In genomic region chr4:121147923-121148443, GRCh38 we compare ENCODE assay signal across 28 cellular contexts. TPM values are rescaled to one million over a fixed set of nuclear protein-coding genes. Genes with fewer than 3 reads are reported as not detected.
DNase-seq lines count a peak whose midpoint lies in the region; ATAC-seq and TF ChIP-seq lines count a peak whose summit lies in the region.
"Had no signal": no experiment of that assay in that cellular context is flagged by ENCODE, and none has a peak within 500 bp of the region (broad histone marks: within the 10 kb centered on the region; RNA-seq: fewer than 3 reads in every experiment).

No MANE protein-coding gene starts in this region.

- TF ChIP-seq CTCF in fibroblast of the aortic adventitia (IDR thresholded peaks at IDR 0.05; ENCODE audit: insufficient read depth, low read length): no peak

- DNase-seq in AG08396 (ENCODE audit: low spot score): peak; percentile 11
- peak; percentile 45 for DNase-seq in ELR (ENCODE audit: low read depth)
- DNase-seq in RKO (ENCODE audit: low spot score): peak; percentile 13
- peak; percentile 26 for DNase-seq in fibroblast of the aortic adventitia (ENCODE audit: low read depth)
- DNase-seq in midbrain (lab: John Stamatoyannopoulos, UW): no peak
- no peak for DNase-seq in activated T-cell treated with anti-CD3 and anti-CD28 coated beads, Interleukin-2, amount 50 U/mL, for 48 hours
- DNase-seq: aorta; CD4-positive, alpha-beta T cell; effector memory CD4-positive, alpha-beta T cell; gastrocnemius medialis; H7; left colon; mesenchymal stem cell; NCI-H1092; NCI-H1694 treated with DMSO at 0.1 percent for 48 hours; NCI-H69; SJCRH30; stimulated activated CD4-positive, alpha-beta T cell treated with anti-CD3 and anti-CD28 coated beads, Interleukin-1b, Interleukin-23, amount 100 ng/mL, for 48 hours; stimulated activated CD8-positive, alpha-beta memory T cell treated with anti-CD3 and anti-CD28 coated beads, Interleukin-4, amount 100 ng/mL, for 48 hours had no signal

- no peak for ATAC-seq in GM21526 (IDR thresholded peaks at IDR 0.05; ENCODE audit: low FRiP score, unreplicated experiment)
- ATAC-seq: activated CD4-positive, CD25-positive, alpha-beta regulatory T cell treated with anti-CD3 and anti-CD28 coated beads, Interleukin-2, amount 50 U/mL, for 24 hours; gastrocnemius medialis; left colon; Panc1 had no signal

- no peak overlapping the region for H3K4me3 ChIP-seq in fibroblast of the aortic adventitia (ENCODE audit: low read depth, low read length)
- H3K4me3 ChIP-seq: cardiac muscle cell, coronary artery, gastrocnemius medialis, neural progenitor cell, right atrium auricular region, SJCRH30, smooth muscle cell, tibial nerve had no signal

RNA-seq across cellular contexts. Expression of gene TNIP3, which starts 16.1 kb away (rescaled TPM):
- 0.72 TPM in 1 of 2 replicates, not detected in the other for total RNA-seq in fibroblast of the aortic adventitia (ENCODE audit: low replicate concordance)
- total RNA-seq: cardiac muscle cell, gastrocnemius medialis, H7, right atrium auricular region had no signal

Comparison
In these comparisons a context has a peak if more than half of its experiments do, and no peak if none do; other contexts are left out.
1. DNase-seq: peak in AG08396 (single experiment), ELR (single experiment), RKO (single experiment) and fibroblast of the aortic adventitia (single experiment); none in midbrain (single experiment) and activated T-cell treated with anti-CD3 and anti-CD28 coated beads, Interleukin-2, amount 50 U/mL, for 48 hours (0 of 2).